Comparison of ENCODE assay signal across 11 cellular contexts in genomic region chr12:4278582-4278939, GRCh38. TPM values are rescaled to one million over a fixed set of nuclear protein-coding genes. Genes with fewer than 3 reads are reported as not detected.
DNase-seq lines count a peak whose midpoint lies in the region; ATAC-seq and TF ChIP-seq lines count a peak whose summit lies in the region.
"Had no signal": no experiment of that assay in that cellular context is flagged by ENCODE, and none has a peak within 500 bp of the region (broad histone marks: within the 10 kb centered on the region; RNA-seq: fewer than 3 reads in every experiment).

No MANE protein-coding gene starts in this region.

- H3K27me3 ChIP-seq in heart left ventricle (peaks cover 0 to 7% (median 0%) of the 10 kb centered on the region in 9 donors), psoas muscle (ENCODE audit: insufficient read depth in 3 of 3, low read length in 2 of 3) (peaks cover 0 to 38% (median 23%) of the 10 kb centered on the region in 3 donors)

- peak; percentile 8 for DNase-seq in DMS 273 (lab: John Stamatoyannopoulos, UW; ENCODE audit: unreplicated experiment)
- no peak for DNase-seq in DMS 273 treated with DMSO at 0.1 percent for 48 hours (lab: John Stamatoyannopoulos, UW)
- no peak for DNase-seq in T-helper 17 cell
- DNase-seq in heart left ventricle = peak; percentile 64 to 92 (median 85)
- peak; percentile 61 to 78 for DNase-seq in psoas muscle
- DNase-seq in occipital lobe (lab: John Stamatoyannopoulos, UW) = no peak
- DNase-seq: stimulated activated CD4-positive, alpha-beta T cell treated with anti-CD3 and anti-CD28 coated beads, Interleukin-12 subunit alpha, Interleukin-12 subunit beta, amount 100 ng/mL, for 4 hours had no signal

- TF ChIP-seq CTCF in heart left ventricle (IDR thresholded peaks at IDR 0.05) (no peak), psoas muscle (IDR thresholded peaks at IDR 0.05) (no peak)

- intact Hi-C loops in heart left ventricle (cut with DNase I) = loop anchor here in 8 of 10 donors (2.0 to 10.0 kb wide), 8 partner anchors 44 to 394 kb away; partner anchors contain the start of gene TIGAR (in 1 of the 8)
- intact Hi-C loops in psoas muscle (cut with DNase I) = loop anchor here (5.0 kb wide), 3 partner anchors 171 to 281 kb away; no protein-coding TSS in a partner anchor

- H3K36me3 Mint-ChIP-seq in T-helper 17 cell (ENCODE audit: low read depth) = peaks cover 12% of the 10 kb centered on the region

- H3K27me3 Mint-ChIP-seq in T-helper 17 cell = no peaks in the 10 kb centered on the region

- ATAC-seq in T-helper 17 cell (no peak), heart left ventricle (peak; percentile 46 to 73 (median 54)), psoas muscle (peak; percentile 68 to 80 (median 78)), GM18861 (IDR thresholded peaks at IDR 0.05; ENCODE audit: unreplicated experiment) (no peak), HG03571 (IDR thresholded peaks at IDR 0.05; ENCODE audit: unreplicated experiment) (no peak)

- peaks cover 0 to 74% (median 69%) of the 10 kb centered on the region in 9 donors for H3K36me3 ChIP-seq in heart left ventricle
- no peaks in the 10 kb centered on the region for H3K36me3 ChIP-seq in psoas muscle (ENCODE audit: insufficient read depth in 1 of 2, low read depth in 1 of 2)

- H3K4me3 ChIP-seq in heart left ventricle (peak overlapping the region in 6 of 12 donors; percentile 7 to 39 (median 26)), psoas muscle (peak overlapping the region; percentile 24)

- peaks cover 7 to 80% (median 61%) of the 10 kb centered on the region in 12 donors for H3K4me1 ChIP-seq in heart left ventricle
- H3K4me1 ChIP-seq in psoas muscle = peaks cover 23% of the 10 kb centered on the region

- H3K27ac ChIP-seq in heart left ventricle = peak overlapping the region in 11 of 12 donors; percentile 52 to 98 (median 92)
- H3K27ac ChIP-seq in psoas muscle = peak overlapping the region; percentile 47
- H3K27ac ChIP-seq: 22Rv1 had no signal

- peak overlapping the region; percentile 58 for H3K4me3 Mint-ChIP-seq in T-helper 17 cell

- 21 to 39% (median 34%) methylated on average over 8 of the region's 8 CpGs for WGBS in heart left ventricle, 4 donors
- 24 to 30% (median 27%) methylated on average over 8 of the region's 8 CpGs for WGBS in psoas muscle, 3 donors

- peak in 1 of 2 donors; percentile 19 for TF ChIP-seq POLR2A in heart left ventricle (IDR thresholded peaks at IDR 0.05)

- H3K27ac Mint-ChIP-seq in T-helper 17 cell = peak overlapping the region; percentile 97

- H3K4me1 Mint-ChIP-seq in T-helper 17 cell = peaks cover 56% of the 10 kb centered on the region

- H3K9me3 ChIP-seq in T-helper 17 cell (ENCODE audit: control insufficient read depth, low read length, poor library complexity, severe bottlenecking) (no peaks in the 10 kb centered on the region), heart left ventricle (no peaks in the 10 kb centered on the region), psoas muscle (no peaks in the 10 kb centered on the region)

RNA-seq across cellular contexts. Expression of gene CCND2, which starts 5.0 kb away (rescaled TPM):
- total RNA-seq in T-helper 17 cell (100 to 1,000 TPM; 197 to 225 TPM), heart left ventricle (100 to 1,000 TPM; 157 to 620 (median 219) TPM), psoas muscle (10 to 100 TPM in 1 of 4 donors, 1 to 10 TPM in 3; 3.3 to 10.1 (median 6.2) TPM), occipital lobe (300 TPM)
- polyA plus RNA-seq in heart left ventricle (10 to 100 TPM; 48.0 to 49.4 TPM), psoas muscle (under 1 TPM; 0.31 to 0.68 (median 0.58) TPM)
- total RNA-seq: M059J had no signal

RNA-seq across cellular contexts. Expression of gene TIGAR, which starts 42.5 kb away (rescaled TPM):
- 10 to 100 TPM in 1 of 2 donors, 1 to 10 TPM in 1; 7.8 to 10.7 TPM for total RNA-seq in T-helper 17 cell
- 10 to 100 TPM in 6 of 9 donors, 1 to 10 TPM in 3; 6.4 to 16.4 (median 14.0) TPM for total RNA-seq in heart left ventricle
- 10 to 100 TPM in 1 of 2 donors, 1 to 10 TPM in 1; 3.6 to 10.2 TPM for polyA plus RNA-seq in heart left ventricle
- 10 to 100 TPM; 10.9 to 17.3 (median 11.8) TPM for total RNA-seq in psoas muscle
- polyA plus RNA-seq in psoas muscle = 10 to 100 TPM in 1 of 3 donors, 1 to 10 TPM in 2; 6.3 to 20.0 (median 8.1) TPM
- 4.7 TPM for total RNA-seq in occipital lobe

Comparison
In these comparisons a context has a peak if more than half of its experiments do, and no peak if none do; other contexts are left out.
1. DNase-seq: peak in DMS 273 (single experiment), heart left ventricle (5 of 5) and psoas muscle (2 of 2); none in DMS 273 treated with DMSO at 0.1 percent for 48 hours (single experiment), T-helper 17 cell (0 of 3) and occipital lobe (single experiment).
2. ATAC-seq: peak in heart left ventricle (4 of 4) and psoas muscle (4 of 4); none in T-helper 17 cell (single experiment), GM18861 (single experiment) and HG03571 (single experiment).
3. RNA of gene CCND2, which starts 5.0 kb away (total RNA-seq): 300 TPM in occipital lobe (single experiment), 197 to 225 TPM in T-helper 17 cell and 157 to 620 TPM in heart left ventricle; 3.3 to 10.1 TPM in psoas muscle; every median in the first group is over 10 times any median in the second.